8 cellular contexts compared by ENCODE assay signal in the genomic region with DNA sequence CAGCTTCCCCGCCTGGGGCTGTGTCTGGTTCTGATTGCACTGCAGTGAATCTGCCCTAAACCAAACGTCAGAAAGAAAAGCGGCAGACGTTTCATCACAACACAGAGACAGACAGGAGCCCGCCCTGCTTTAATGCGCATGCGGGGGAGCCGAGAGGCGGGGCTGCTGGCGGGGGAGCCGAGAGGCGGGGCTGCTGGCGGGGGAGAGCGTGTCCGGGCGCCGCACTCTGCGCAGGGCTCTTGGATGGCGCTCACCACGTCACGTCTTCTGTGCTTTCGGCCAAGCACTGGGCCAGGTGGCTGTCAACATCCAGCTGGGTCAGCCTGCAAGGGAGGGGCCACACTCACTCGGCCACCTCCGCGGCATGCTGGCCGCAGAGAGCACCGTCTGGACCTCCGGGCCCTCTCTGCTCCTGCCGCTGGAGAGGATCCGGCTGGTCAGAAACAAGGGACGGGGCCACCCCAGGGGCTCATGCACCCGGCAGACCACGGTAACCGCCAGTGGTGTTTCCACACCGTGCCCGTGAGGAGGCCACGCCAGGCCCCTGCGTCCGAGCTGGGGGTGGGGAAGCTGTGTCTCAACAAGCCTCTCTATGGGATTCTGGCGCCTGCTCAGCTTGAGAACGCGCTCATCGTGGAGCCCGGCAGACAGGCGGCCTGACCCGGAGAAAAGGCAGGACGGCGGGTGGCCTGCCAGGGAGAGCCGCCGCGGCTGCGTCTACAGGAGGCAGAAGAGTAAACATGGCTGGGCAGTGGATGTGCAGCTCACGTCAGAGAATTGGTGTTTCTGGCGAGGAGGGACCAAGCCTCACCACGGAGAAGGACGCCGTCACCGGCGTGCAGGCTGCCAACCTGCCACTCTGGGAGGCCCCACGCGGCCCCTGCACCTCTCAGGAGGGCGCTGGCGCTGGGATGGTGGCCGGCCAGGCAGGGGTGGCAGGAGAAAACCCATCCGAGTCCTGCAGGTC. TPM values are rescaled to one million over a fixed set of nuclear protein-coding genes. Genes with fewer than 3 reads are reported as not detected.
A peak's percentile ranks its signal among the peaks of the same experiment; 100 is the strongest.
DNase-seq lines count a peak whose midpoint lies in the region; ATAC-seq and TF ChIP-seq lines count a peak whose summit lies in the region.

No MANE protein-coding gene starts in this region.

- H3K27ac ChIP-seq in OCI-LY7 (ENCODE audit: low read depth, low read length, poor library complexity, severe bottlenecking) (peak overlapping the region; percentile 45), esophagus (ENCODE audit: low read depth in 2 of 2, low read length in 1 of 2) (peak overlapping the region; percentile 94 to 97)

- peak overlapping the region; percentile 86 for H3K4me2 ChIP-seq in OCI-LY7 (ENCODE audit: low read length)

- TF ChIP-seq CTCF in OCI-LY7 (conservative IDR thresholded peaks at IDR 0.05; ENCODE audit: low read length) = no peak

- H3K4me3 Mint-ChIP-seq in activated T-cell treated with anti-CD3 and anti-CD28 coated beads, Interleukin-2, amount 50 U/mL, for 4 hours = peak overlapping the region; percentile 79

- peak overlapping the region; percentile 70; the same call in 1 of the 2 replicates for H2AFZ ChIP-seq in OCI-LY7 (ENCODE audit: low read length)

- ATAC-seq in activated T-cell treated with anti-CD3 and anti-CD28 coated beads, Interleukin-2, amount 50 U/mL, for 4 hours = peak; percentile 90 to 92

- peaks cover 20% of the 10 kb centered on the region for H3K4me1 Mint-ChIP-seq in activated T-cell treated with anti-CD3 and anti-CD28 coated beads, Interleukin-2, amount 50 U/mL, for 4 hours (ENCODE audit: low read depth)

- H3K9me3 Mint-ChIP-seq in activated T-cell treated with anti-CD3 and anti-CD28 coated beads, Interleukin-2, amount 50 U/mL, for 4 hours = no peaks in the 10 kb centered on the region

- no peaks in the 10 kb centered on the region for H3K79me2 ChIP-seq in OCI-LY7 (ENCODE audit: insufficient read depth, low read depth, low read length)

- no TSS peak for BruUV-seq in OCI-LY7 (replicated peaks; lab: Mats Ljungman, UMichigan)

- H3K4me1 ChIP-seq in OCI-LY7 (ENCODE audit: insufficient read depth, low read length, poor library complexity, severe bottlenecking) (peaks cover 30% of the 10 kb centered on the region), esophagus (ENCODE audit: control insufficient read depth in 2 of 2, insufficient read depth in 2 of 2, low read length in 1 of 2) (peaks cover 7 to 28% of the 10 kb centered on the region in 2 donors), mucosa of stomach (ENCODE audit: control insufficient read depth, insufficient read depth, low read length) (peaks cover 41% of the 10 kb centered on the region)

- H3K9me3 ChIP-seq in OCI-LY7 (ENCODE audit: low read length) (no peaks in the 10 kb centered on the region), esophagus (ENCODE audit: control insufficient read depth in 2 of 2, insufficient read depth in 1 of 2, low read depth in 1 of 2, low read length in 1 of 2) (no peaks in the 10 kb centered on the region), mucosa of stomach (ENCODE audit: control insufficient read depth, low read length) (no peaks in the 10 kb centered on the region)

- H3K36me3 ChIP-seq in OCI-LY7 (ENCODE audit: insufficient read depth, low read length) (no peaks in the 10 kb centered on the region), esophagus (ENCODE audit: control insufficient read depth in 2 of 2, insufficient read depth in 2 of 2, low read length in 1 of 2) (peaks cover 4 to 7% of the 10 kb centered on the region in 2 donors), mucosa of stomach (ENCODE audit: control insufficient read depth, insufficient read depth, low read length) (no peaks in the 10 kb centered on the region)

- H3K9ac ChIP-seq in mucosa of stomach (ENCODE audit: low read length) = peak overlapping the region; percentile 66

- H3K4me3 ChIP-seq in OCI-LY7 (ENCODE audit: low read depth, low read length, poor library complexity, severe bottlenecking) (peak overlapping the region; percentile 67), esophagus (ENCODE audit: low read depth in 1 of 2, low read length in 2 of 2) (peak overlapping the region; percentile 48 to 65), mucosa of stomach (ENCODE audit: low read length) (peak overlapping the region; percentile 63)

- H3K27me3 ChIP-seq in esophagus (ENCODE audit: control insufficient read depth in 1 of 2, insufficient read depth in 2 of 2, low read length in 2 of 2) = no peaks in the 10 kb centered on the region
- no peaks in the 10 kb centered on the region for H3K27me3 ChIP-seq in mucosa of stomach (ENCODE audit: control insufficient read depth, insufficient read depth, low read length)

- DNase-seq in NCI-H2107 (lab: John Stamatoyannopoulos, UW) (peak; percentile 34), NCI-H2107 treated with DMSO at 0.1 percent for 48 hours (lab: John Stamatoyannopoulos, UW; ENCODE audit: unreplicated experiment) (no peak), HUDEP-2 (lab: John Stamatoyannopoulos, UW; ENCODE audit: unreplicated experiment in 76 of 76) (peak in 73 of 76 experiments; percentile 38 to 93 (median 82)), OCI-LY7 (ENCODE audit: low spot score) (peak; percentile 88)
- DNase-seq in activated T-cell treated with anti-CD3 and anti-CD28 coated beads, Interleukin-2, amount 50 U/mL, for 4 hours = peak; percentile 86
- DNase-seq in stimulated activated CD8-positive, alpha-beta memory T cell treated with anti-CD3 and anti-CD28 coated beads, Interleukin-4, amount 100 ng/mL, for 24 hours (ENCODE audit: low read depth) = peak; percentile 81

- intact Hi-C loops in OCI-LY7 (cut with micrococcal nuclease; ENCODE audit: unreplicated experiment) = no loop called here

- POLR2A ChIA-PET in OCI-LY7 (lab: Charles Lee) = interaction anchor here (0.6 to 1.3 kb wide), 4 partner anchors 11 to 200 kb away, joined by 3 to 6 read pairs (median 4); no protein-coding TSS in a partner anchor

- CTCF ChIA-PET in OCI-LY7 (lab: Charles Lee; ENCODE audit: unreplicated experiment) = interaction anchor here (0.6 kb wide), 1 partner anchor 1431 kb away, joined by 3 read pairs; no protein-coding TSS in a partner anchor

- H3K36me3 Mint-ChIP-seq in activated T-cell treated with anti-CD3 and anti-CD28 coated beads, Interleukin-2, amount 50 U/mL, for 4 hours (ENCODE audit: insufficient read depth) = peaks cover 4% of the 10 kb centered on the region

- no peaks in the 10 kb centered on the region for H3K27me3 Mint-ChIP-seq in activated T-cell treated with anti-CD3 and anti-CD28 coated beads, Interleukin-2, amount 50 U/mL, for 4 hours (ENCODE audit: low read depth)

- 12 to 16% methylated on average over 64 to 65 of the region's 65 CpGs for WGBS in esophagus, 2 donors

- no peaks in the 10 kb centered on the region for H4K20me1 ChIP-seq in OCI-LY7 (ENCODE audit: insufficient read depth, low read length)

- no peaks in the 10 kb centered on the region for H3K9me2 ChIP-seq in OCI-LY7 (ENCODE audit: insufficient read depth, low read length)

RNA-seq across cellular contexts. Expression of gene FAAP20, which starts 4.8 kb away (rescaled TPM):
- total RNA-seq in OCI-LY7 (2014; rRNA removed; shearing (Covaris generic)) = 25.7 and 47.4 TPM in 2 replicates
- 55.4 and 55.7 TPM in 2 replicates for total RNA-seq in OCI-LY7 (2022)
- total RNA-seq in activated T-cell treated with anti-CD3 and anti-CD28 coated beads, Interleukin-2, amount 50 U/mL, for 4 hours = 10 to 100 TPM; 67.8 to 82.3 (median 69.9) TPM
- polyA plus RNA-seq in esophagus = 10 to 100 TPM; 32.9 to 44.8 TPM

RNA-seq across cellular contexts. Expression of gene SKI, which starts 38.4 kb away (rescaled TPM):
- total RNA-seq in OCI-LY7 (2014; rRNA removed; shearing (Covaris generic)) = 3.4 and 4.7 TPM in 2 replicates
- 10.0 and 11.7 TPM in 2 replicates for total RNA-seq in OCI-LY7 (2022)
- total RNA-seq in activated T-cell treated with anti-CD3 and anti-CD28 coated beads, Interleukin-2, amount 50 U/mL, for 4 hours = 10 to 100 TPM; 43.8 to 45.2 (median 44.7) TPM
- polyA plus RNA-seq in esophagus = 10 to 100 TPM; 11.5 to 12.8 TPM
